8 cellular contexts compared by ENCODE assay signal in genomic region chr15:55846108-55846707, GRCh38.
DNase-seq lines count a peak whose midpoint lies in the region; ATAC-seq, FAIRE-seq and TF ChIP-seq lines count a peak whose summit lies in the region.

No MANE protein-coding gene starts in this region.

- peak; percentile 94 for FAIRE-seq in endometrium (lab: Jason Lieb, UNC)
- no peak for FAIRE-seq in urothelium cell line (lab: Jason Lieb, UNC)

- TF ChIP-seq CTCF in HFF-Myc (IDR thresholded peaks at IDR 0.05; ENCODE audit: low read depth, low read length, missing control alignments) = peak; percentile 83

- H3K4me3 ChIP-seq in HFF-Myc (replicated peaks; ENCODE audit: low read depth, low read length) = no peak overlapping the region

- peak; percentile 73 for ATAC-seq in T-helper 17 cell

- H3K9me3 ChIP-seq in T-helper 17 cell (ENCODE audit: control insufficient read depth, low read length, poor library complexity, severe bottlenecking) = no peaks in the 10 kb centered on the region

- peaks cover 9% of the 10 kb centered on the region for H3K36me3 Mint-ChIP-seq in T-helper 17 cell (ENCODE audit: low read depth)

- H3K4me1 Mint-ChIP-seq in T-helper 17 cell = peaks cover 3% of the 10 kb centered on the region

- H3K4me3 Mint-ChIP-seq in T-helper 17 cell = no peak overlapping the region

- no peaks in the 10 kb centered on the region for H3K27me3 Mint-ChIP-seq in T-helper 17 cell

- peak overlapping the region; percentile 66 for H3K27ac Mint-ChIP-seq in T-helper 17 cell

- DNase-seq in stimulated activated CD4-positive, alpha-beta T cell treated with anti-CD3 and anti-CD28 coated beads, Interleukin-12 subunit alpha, Interleukin-12 subunit beta, amount 100 ng/mL, for 48 hours (ENCODE audit: low read depth in 2 of 3, low spot score in 1 of 3) = peak in 2 of 3 donors; percentile 10 to 77
- no peak for DNase-seq in stimulated activated CD4-positive, alpha-beta T cell treated with anti-CD3 and anti-CD28 coated beads, Interleukin-4, amount 100 ng/mL, for 1 hour
- DNase-seq in HFF-Myc (ENCODE audit: extremely low read depth, low read depth) (peak; percentile 89), NCI-H1417 treated with DMSO at 0.1 percent for 48 hours (lab: John Stamatoyannopoulos, UW) (peak; percentile 63), T-helper 17 cell (peak in 1 of 3 donors; percentile 41), midbrain (lab: John Stamatoyannopoulos, UW) (peak; percentile 59), urothelium cell line (ENCODE audit: low spot score) (peak; percentile 40)
